8 cellular contexts compared by ENCODE assay signal in the genomic region with DNA sequence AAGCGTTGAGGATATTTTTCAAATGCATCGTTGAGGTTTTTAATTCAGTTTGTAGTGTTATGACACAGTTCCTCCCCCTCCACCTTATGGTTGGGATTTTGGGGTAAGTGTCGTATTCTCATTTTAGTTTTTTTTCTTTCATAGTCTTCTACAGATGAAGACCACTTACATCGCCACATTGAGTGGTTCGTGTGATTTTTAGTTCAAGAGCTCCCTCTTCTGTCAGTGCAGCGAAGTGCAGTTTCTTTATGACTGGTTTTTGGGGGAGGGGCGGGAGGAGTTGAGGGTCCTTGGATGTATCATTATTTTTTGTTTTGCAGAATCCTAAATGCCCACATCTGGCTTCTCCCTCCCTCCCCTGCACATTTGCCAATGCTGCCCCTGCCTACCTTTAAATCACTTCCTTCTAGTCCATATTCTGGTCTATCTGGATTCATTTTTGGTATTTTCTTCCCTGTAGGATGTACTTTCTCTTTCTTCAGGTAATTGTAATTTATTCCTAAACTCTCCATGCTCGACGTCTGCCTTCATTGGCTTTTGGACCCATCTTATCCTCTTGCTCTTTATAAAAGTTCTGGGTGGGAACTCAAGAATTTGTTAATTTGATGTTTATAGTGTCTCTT.
DNase-seq lines count a peak whose midpoint lies in the region; ATAC-seq, FAIRE-seq and TF ChIP-seq lines count a peak whose summit lies in the region.

No MANE protein-coding gene starts in this region.

- DNase-seq in A549 (ENCODE audit: low read depth in 1 of 2, low spot score in 1 of 2), result peak; percentile 43 to 58
- DNase-seq in ELF-1 (ENCODE audit: low read depth, low spot score), result peak; percentile 81
- DNase-seq in NCI-H146 treated with DMSO at 0.1 percent for 48 hours (lab: John Stamatoyannopoulos, UW; ENCODE audit: unreplicated experiment), result peak; percentile 29
- peak; percentile 22 to 41 for DNase-seq in frontal cortex (ENCODE audit: low spot score in 2 of 2)
- DNase-seq in smooth muscle cell of the brain vasculature (ENCODE audit: low read depth, low spot score), result peak; percentile 28

- POLR2A ChIA-PET in A549 (lab: Yijun Ruan, JAX), result no interaction called here

- no peak for ATAC-seq in A549
- no peak for ATAC-seq in HG03565 (IDR thresholded peaks at IDR 0.05; ENCODE audit: unreplicated experiment)
- no peak for ATAC-seq in activated T-helper 17 cell treated with anti-CD3 and anti-CD28 coated beads, Interleukin-2, amount 50 U/mL, for 72 hours (replicated peaks)

- CTCF ChIA-PET in A549 (lab: Yijun Ruan, JAX), result interaction anchor here (0.6 to 2.1 kb wide), 6 partner anchors 11 to 419 kb away, joined by 3 to 6 read pairs (median 3); no protein-coding TSS in a partner anchor

- peaks cover 31% of the 10 kb centered on the region for H3K9me3 ChIP-seq in A549

- TF ChIP-seq POLR2A in A549 (IDR thresholded peaks at IDR 0.05; ENCODE audit: low read length), result no peak

- H3K27ac ChIP-seq in A549 (peak overlapping the region; percentile 59 to 87), VCaP (no peak overlapping the region)

- no peak for TF ChIP-seq EP300 in A549 (IDR thresholded peaks at IDR 0.05)

- FAIRE-seq in A549 (lab: Jason Lieb, UNC) (no peak), frontal cortex (lab: Jason Lieb, UNC) (no peak)

- no peak overlapping the region for H3K27ac Mint-ChIP-seq in activated T-helper 17 cell treated with anti-CD3 and anti-CD28 coated beads, Interleukin-2, amount 50 U/mL, for 72 hours

- H3K4me1 Mint-ChIP-seq in activated T-helper 17 cell treated with anti-CD3 and anti-CD28 coated beads, Interleukin-2, amount 50 U/mL, for 72 hours, result no peaks in the 10 kb centered on the region

- no peak overlapping the region for H3K4me2 ChIP-seq in A549

- no peaks in the 10 kb centered on the region for H3K9me3 Mint-ChIP-seq in activated T-helper 17 cell treated with anti-CD3 and anti-CD28 coated beads, Interleukin-2, amount 50 U/mL, for 72 hours

- H3K36me3 Mint-ChIP-seq in activated T-helper 17 cell treated with anti-CD3 and anti-CD28 coated beads, Interleukin-2, amount 50 U/mL, for 72 hours (ENCODE audit: low read depth), result no peaks in the 10 kb centered on the region

- 40% methylated on average over 9 of the region's 9 CpGs for WGBS in A549 (ENCODE audit: missing lambda C conversion rate)

- TF ChIP-seq CTCF in A549 (IDR thresholded peaks at IDR 0.05), result peak; percentile 58
- TF ChIP-seq CTCF in VCaP (conservative IDR thresholded peaks at IDR 0.05), result peak; percentile 92

- TF ChIP-seq RAD21 in A549 (conservative IDR thresholded peaks at IDR 0.05 in 1 of 2, IDR thresholded peaks at IDR 0.05 in 1 of 2), result peak; percentile 74 to 77

- H3K27me3 Mint-ChIP-seq in activated T-helper 17 cell treated with anti-CD3 and anti-CD28 coated beads, Interleukin-2, amount 50 U/mL, for 72 hours, result peaks cover 30% of the 10 kb centered on the region

- no peak overlapping the region for H3K4me3 ChIP-seq in A549

- peaks cover 5% of the 10 kb centered on the region for H3K4me1 ChIP-seq in A549

- H3K4me3 Mint-ChIP-seq in activated T-helper 17 cell treated with anti-CD3 and anti-CD28 coated beads, Interleukin-2, amount 50 U/mL, for 72 hours, result no peak overlapping the region

TF ChIP-seq in A549, 52 proteins besides CTCF, POLR2A, EP300 and RAD21:
- TF ChIP-seq HEYL (CRISPR knock-in tag; IDR thresholded peaks at IDR 0.05), result no peak
- TF ChIP-seq CBX8 (IDR thresholded peaks at IDR 0.05), result no peak
- no peak for TF ChIP-seq POLR2AphosphoS2 (conservative IDR thresholded peaks at IDR 0.05; ENCODE audit: low read length)
- peak; percentile 68 for TF ChIP-seq SMC3 (IDR thresholded peaks at IDR 0.05)
TF ChIP-seq in A549: peak in this region for 1.

Comparison
In these comparisons a context has a peak if more than half of its experiments do, and no peak if none do; other contexts are left out.
1. DNase-seq: peak in every context shown above with its lines; median percentile 81 in ELF-1; 50 in A549; 32 in frontal cortex; 29 in NCI-H146 treated with DMSO at 0.1 percent for 48 hours; 28 in smooth muscle cell of the brain vasculature.